ENCODE assay signal across 8 cellular contexts in the genomic region with DNA sequence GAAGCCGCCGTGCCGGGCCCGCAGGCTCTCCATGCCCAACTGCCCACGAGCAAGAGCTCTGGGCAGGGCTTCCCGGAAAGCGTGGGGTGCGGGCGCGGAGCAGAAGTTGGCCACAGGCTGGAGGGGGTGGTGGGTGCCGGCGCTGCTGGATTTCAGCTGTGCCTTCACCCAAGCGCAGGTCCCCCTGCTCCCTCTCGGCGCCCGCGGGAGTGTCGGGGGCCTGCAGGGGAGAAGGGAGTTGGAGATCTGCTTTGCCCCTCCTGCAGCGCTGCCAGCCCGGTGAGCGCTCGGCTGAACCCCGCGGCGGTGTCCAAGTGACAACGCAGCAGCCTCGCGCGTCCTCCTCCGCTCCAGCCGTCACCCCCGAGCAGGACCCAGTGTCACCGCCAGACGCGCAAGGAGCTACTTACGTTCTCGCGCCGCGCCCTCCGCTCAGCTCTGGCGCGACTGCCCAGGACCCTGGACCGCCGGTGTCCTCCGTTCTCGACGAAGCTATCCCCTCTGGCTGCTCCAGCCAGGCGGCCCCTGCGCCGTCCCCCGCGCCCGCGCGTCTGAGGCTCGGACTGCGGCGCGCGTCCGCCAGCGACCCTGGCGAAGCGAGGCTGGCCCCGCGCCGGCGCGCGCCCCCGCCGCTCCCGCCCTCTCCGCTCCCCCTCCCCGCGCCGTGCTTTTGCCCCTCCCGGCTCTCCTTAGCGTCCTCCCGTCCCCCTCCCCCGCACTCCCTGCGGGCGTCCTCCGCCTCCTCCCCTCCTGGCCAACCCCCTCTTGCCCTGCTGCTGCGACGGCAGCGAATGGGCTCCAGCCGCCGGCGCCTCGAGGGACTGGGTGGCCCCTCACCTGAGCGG. TPM values are rescaled to one million over a fixed set of nuclear protein-coding genes. Genes with fewer than 3 reads are reported as not detected.
DNase-seq lines count a peak whose midpoint lies in the region; ATAC-seq and TF ChIP-seq lines count a peak whose summit lies in the region.

Gene NRCAM, minus strand, starts transcription at position 604 of the 845 bp plus-strand sequence. CDS start 216,372 bp downstream, outside the sequence.

- H3K4me3 Mint-ChIP-seq in IgD-negative memory B cell, result peak within 1 kb of the TSS; percentile 67 to 88 (median 84)

- H3K36me3 ChIP-seq in smooth muscle cell (ENCODE audit: low read depth), result no peaks in the 10 kb centered on the region

- H3K9ac ChIP-seq in smooth muscle cell (ENCODE audit: low read depth), result no peak within 1 kb of the TSS

- no peak for ATAC-seq in HG03025 (IDR thresholded peaks at IDR 0.05; ENCODE audit: low FRiP score, unreplicated experiment)

- H3K9me3 ChIP-seq in smooth muscle cell (replicated peaks; ENCODE audit: low read depth), result no peaks in the 10 kb centered on the region

- H3K36me3 Mint-ChIP-seq in IgD-negative memory B cell, result no peaks in the 10 kb centered on the region

- H3K4me1 Mint-ChIP-seq in IgD-negative memory B cell, result peaks cover 10 to 24% (median 17%) of the 10 kb centered on the region in 3 donors

- TF ChIP-seq CTCF in smooth muscle cell (IDR thresholded peaks at IDR 0.05; ENCODE audit: borderline replicate concordance, insufficient read depth, poor library complexity, severe bottlenecking), result no peak

- no peaks in the 10 kb centered on the region for H4K20me1 ChIP-seq in smooth muscle cell (ENCODE audit: low read depth)

- peak; percentile 48 for DNase-seq in activated CD4-positive, alpha-beta T cell treated with anti-CD3 and anti-CD28 coated beads for 48 hours
- no peak for DNase-seq in activated CD4-positive, alpha-beta T cell treated with anti-CD3 and anti-CD28 coated beads, Interleukin-2, amount 50 U/mL, for 4 hours
- DNase-seq in SHP77 (lab: John Stamatoyannopoulos, UW) (peak; percentile 82 to 92), caudate nucleus (lab: John Stamatoyannopoulos, UW) (peak in 50 of 61 donors; percentile 21 to 89 (median 58)), islet precursor cell (peak; percentile 91), smooth muscle cell (lab: John Stamatoyannopoulos, UW; ENCODE audit: unreplicated experiment) (no peak)

- H3K27me3 Mint-ChIP-seq in IgD-negative memory B cell, result peaks cover 41% of the 10 kb centered on the region

- H3F3A ChIP-seq in smooth muscle cell (ENCODE audit: low read depth), result no peaks in the 10 kb centered on the region

- H3K27ac ChIP-seq in caudate nucleus (ENCODE audit: low read depth, low read length) (peak within 1 kb of the TSS; percentile 62), smooth muscle cell (ENCODE audit: low read depth) (no peak within 1 kb of the TSS)

- no peak within 1 kb of the TSS for H3K27ac Mint-ChIP-seq in IgD-negative memory B cell

- WGBS in smooth muscle cell (ENCODE audit: low lambda C conversion rate), result under 1% methylated on average over 63 of the region's 93 CpGs

- peaks cover 86% of the 10 kb centered on the region for H3K27me3 ChIP-seq in smooth muscle cell (ENCODE audit: low read depth)

- no peaks in the 10 kb centered on the region for H3K79me2 ChIP-seq in smooth muscle cell (ENCODE audit: low read depth)

- no peaks in the 10 kb centered on the region for H3K9me3 Mint-ChIP-seq in IgD-negative memory B cell

- peak within 1 kb of the TSS; percentile 56 for H3K4me3 ChIP-seq in smooth muscle cell

- H3K4me2 ChIP-seq in smooth muscle cell, result peak within 1 kb of the TSS; percentile 92

- peaks cover 10% of the 10 kb centered on the region for H3K4me1 ChIP-seq in smooth muscle cell (ENCODE audit: low read depth)

- H2AFZ ChIP-seq in smooth muscle cell (ENCODE audit: low read depth), result no peak within 1 kb of the TSS

RNA-seq across cellular contexts. Expression of gene NRCAM, which starts in this region (rescaled TPM):
- 0.49 TPM for polyA plus RNA-seq in IgD-negative memory B cell
- total RNA-seq in smooth muscle cell, result 0.22 and 0.49 TPM in 2 replicates
- polyA plus RNA-seq in smooth muscle cell, result 0.30 TPM in 1 of 2 replicates, not detected in the other

Comparison
In these comparisons a context has a peak if more than half of its experiments do, and no peak if none do; other contexts are left out.
1. DNase-seq: peak in activated CD4-positive, alpha-beta T cell treated with anti-CD3 and anti-CD28 coated beads for 48 hours (single experiment), SHP77 (2 of 2), caudate nucleus (50 of 61) and islet precursor cell (single experiment); none in activated CD4-positive, alpha-beta T cell treated with anti-CD3 and anti-CD28 coated beads, Interleukin-2, amount 50 U/mL, for 4 hours (0 of 2) and smooth muscle cell (single experiment).